In the genomic region with DNA sequence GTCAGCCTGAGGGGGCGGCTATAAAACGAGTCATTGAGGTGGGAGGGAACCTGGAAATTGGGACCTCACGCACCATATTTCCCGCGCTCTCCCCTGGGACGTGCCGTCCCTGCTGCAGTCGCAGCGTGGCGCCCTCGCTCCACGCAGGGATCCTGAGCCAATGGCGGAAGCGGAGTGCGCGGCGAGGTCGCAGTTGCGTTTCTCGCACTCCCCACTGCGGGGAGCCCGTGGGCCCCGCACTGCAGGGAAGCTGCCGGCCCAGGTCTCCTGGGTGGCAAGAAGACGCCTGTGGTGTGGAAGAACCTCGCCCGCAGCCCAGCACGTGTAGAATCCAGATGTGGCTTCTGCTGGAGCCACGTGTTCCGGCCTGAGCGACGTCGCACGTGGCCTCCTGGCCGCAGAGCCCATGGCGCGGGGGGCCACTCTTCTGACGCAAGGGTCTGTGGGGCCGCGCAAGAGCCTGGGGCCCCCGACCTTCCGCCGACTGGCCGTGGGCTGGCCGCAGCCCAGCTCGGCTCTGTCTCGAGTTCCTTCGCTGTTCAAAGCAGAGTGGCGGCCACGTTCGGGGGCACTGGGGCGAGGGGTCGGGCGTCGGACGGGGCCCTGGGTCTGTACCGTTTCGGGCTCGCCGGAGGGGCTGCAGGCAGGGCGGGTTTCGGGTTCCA, we compare ENCODE assay signal across 8 cellular contexts. TPM values are rescaled to one million over a fixed set of nuclear protein-coding genes. Genes with fewer than 3 reads are reported as not detected.
DNase-seq lines count a peak whose midpoint lies in the region; ATAC-seq and TF ChIP-seq lines count a peak whose summit lies in the region.

No MANE protein-coding gene starts in this region.

- no peak overlapping the region for H3K4me3 ChIP-seq in GM12864 (ENCODE audit: low read depth, low read length)
- H3K4me3 ChIP-seq in Peyer's patch = peak overlapping the region in 1 of 4 donors; percentile 31
- no peak overlapping the region for H3K4me3 ChIP-seq in trophoblast cell (ENCODE audit: low read depth, low read length)

- no peaks in the 10 kb centered on the region for H3K4me1 Mint-ChIP-seq in type B pancreatic cell (ENCODE audit: unreplicated experiment)

- H3K27ac Mint-ChIP-seq in type B pancreatic cell = no peak overlapping the region

- H3K23ac ChIP-seq in trophoblast cell (ENCODE audit: low read length) = no peak overlapping the region

- H3K4me1 ChIP-seq in Peyer's patch (peaks cover 0 to 9% (median 4%) of the 10 kb centered on the region in 4 donors), trophoblast cell (ENCODE audit: control insufficient read depth in 1 of 2, insufficient read depth in 2 of 2, low read length in 2 of 2) (peaks cover 13 to 22% of the 10 kb centered on the region in 2 experiments)

- H3K9ac ChIP-seq in trophoblast cell (ENCODE audit: low read length) = no peak overlapping the region

- H3K79me2 ChIP-seq in trophoblast cell (ENCODE audit: control insufficient read depth, insufficient read depth, low read length, poor library complexity) = no peaks in the 10 kb centered on the region

- peaks cover 6% of the 10 kb centered on the region for H3K36me3 Mint-ChIP-seq in type B pancreatic cell

- H3K4ac ChIP-seq in trophoblast cell (ENCODE audit: low read depth, low read length) = no peak overlapping the region

- peak; percentile 69 for ATAC-seq in HG02981 (IDR thresholded peaks at IDR 0.05; ENCODE audit: unreplicated experiment)

- H3K4me3 Mint-ChIP-seq in type B pancreatic cell = no peak overlapping the region

- peak; percentile 90 for TF ChIP-seq CTCF in GM12864 (IDR thresholded peaks at IDR 0.05; ENCODE audit: low read depth, low read length, missing control alignments)
- peak; percentile 11 to 97 (median 82) for TF ChIP-seq CTCF in Peyer's patch (IDR thresholded peaks at IDR 0.05)
- TF ChIP-seq CTCF in type B pancreatic cell (conservative IDR thresholded peaks at IDR 0.05) = peak; percentile 94

- no peaks in the 10 kb centered on the region for H3K79me1 ChIP-seq in trophoblast cell (ENCODE audit: low read length)

- WGBS in trophoblast cell (ENCODE audit: extremely low coverage, insufficient coverage, insufficient read length) = no CpG with 5 or more reads among the region's 62 CpGs

- no peak overlapping the region for H4K8ac ChIP-seq in trophoblast cell (ENCODE audit: low read depth, low read length)

- H3K14ac ChIP-seq in trophoblast cell (ENCODE audit: low read length) = no peak overlapping the region

- no peak for TF ChIP-seq POLR2A in Peyer's patch (IDR thresholded peaks at IDR 0.05)

- H3K18ac ChIP-seq in trophoblast cell (ENCODE audit: low read length) = no peak overlapping the region

- H3K27me3 ChIP-seq in Peyer's patch (peaks cover 0 to 8% of the 10 kb centered on the region in 2 donors), trophoblast cell (ENCODE audit: insufficient read depth, low read length) (no peaks in the 10 kb centered on the region)

- no peak overlapping the region for H2AK5ac ChIP-seq in trophoblast cell (ENCODE audit: low read length)

- H3K9me3 ChIP-seq in Peyer's patch = no peaks in the 10 kb centered on the region
- H3K9me3 ChIP-seq in trophoblast cell (ENCODE audit: insufficient read depth, low read depth, low read length) = peaks cover 2% of the 10 kb centered on the region

- H3K27ac ChIP-seq in Peyer's patch (no peak overlapping the region), trophoblast cell (ENCODE audit: low read depth, low read length) (no peak overlapping the region)

- H3K36me3 ChIP-seq in Peyer's patch (no peaks in the 10 kb centered on the region), trophoblast cell (ENCODE audit: control insufficient read depth in 1 of 2, insufficient read depth in 2 of 2, low read length in 2 of 2) (peaks cover 0 to 2% of the 10 kb centered on the region in 2 experiments)

- DNase-seq in GM12864 (ENCODE audit: low read depth) = no peak
- DNase-seq in Peyer's patch = peak; percentile 37 to 87 (median 78)
- DNase-seq in activated naive CD4-positive, alpha-beta T cell (lab: John Stamatoyannopoulos, UW) = peak; percentile 57 to 73 (median 62)
- DNase-seq in globus pallidus (ENCODE audit: low spot score) = peak; percentile 52
- DNase-seq in trophoblast cell = peak; percentile 65 to 85
- DNase-seq in type B pancreatic cell (ENCODE audit: extremely low spot score, unreplicated experiment) = peak; percentile 80
- DNase-seq in T1000 (lab: John Stamatoyannopoulos, UW) = no peak

- no peak overlapping the region for H4K12ac ChIP-seq in trophoblast cell (ENCODE audit: low read depth, low read length)

- no peaks in the 10 kb centered on the region for H3K9me3 Mint-ChIP-seq in type B pancreatic cell

- peaks cover 25% of the 10 kb centered on the region for H3K27me3 Mint-ChIP-seq in type B pancreatic cell

- H2BK5ac ChIP-seq in trophoblast cell (ENCODE audit: low read depth, low read length, poor library complexity) = no peak overlapping the region

- H3K4me2 ChIP-seq in trophoblast cell (ENCODE audit: low read length) = no peak overlapping the region

- H4K91ac ChIP-seq in trophoblast cell (ENCODE audit: low read depth, low read length) = no peak overlapping the region

- no peak overlapping the region for H2BK12ac ChIP-seq in trophoblast cell (ENCODE audit: low read length)

- H2BK120ac ChIP-seq in trophoblast cell (ENCODE audit: insufficient read depth, low read length, poor library complexity) = no peak overlapping the region

- H2AFZ ChIP-seq in trophoblast cell (ENCODE audit: insufficient read depth, low read length, poor library complexity) = no peak overlapping the region

RNA-seq across cellular contexts. Expression of a gene that starts 26.4 kb away (rescaled TPM):
- 10 to 100 TPM; 17.7 to 25.7 (median 21.8) TPM for total RNA-seq in Peyer's patch
- 18.4 and 19.2 TPM in 2 replicates for polyA plus RNA-seq in trophoblast cell (2013)
- 53.2 and 62.9 TPM in 2 replicates for total RNA-seq in type B pancreatic cell (ENCODE audit: low replicate concordance)

RNA-seq across cellular contexts. Expression of a gene that starts 32.5 kb away (rescaled TPM):
- total RNA-seq in Peyer's patch (100 to 1,000 TPM; 122 to 229 (median 167) TPM), type B pancreatic cell (ENCODE audit: low replicate concordance) (195 and 196 TPM in 2 replicates)
- 229 and 233 TPM in 2 replicates for polyA plus RNA-seq in trophoblast cell (2013)

RNA-seq across cellular contexts. Expression of a gene that starts 42.5 kb away (rescaled TPM):
- 10 to 100 TPM in 3 of 4 donors, 1 to 10 TPM in 1; 8.8 to 24.9 (median 23.5) TPM for total RNA-seq in Peyer's patch
- polyA plus RNA-seq in trophoblast cell (2013) = 2.4 and 2.8 TPM in 2 replicates
- 8.9 and 20.9 TPM in 2 replicates for total RNA-seq in type B pancreatic cell (ENCODE audit: low replicate concordance)

Comparison
In these comparisons a context has a peak if more than half of its experiments do, and no peak if none do; other contexts are left out.
1. DNase-seq: peak in Peyer's patch (3 of 3), activated naive CD4-positive, alpha-beta T cell (4 of 4), globus pallidus (single experiment), trophoblast cell (2 of 2) and type B pancreatic cell (single experiment); none in GM12864 (single experiment) and T1000 (single experiment).
2. Peak in every context shown above with its lines, with median percentiles within 50 percentile points of each other: CTCF ChIP-seq.